16 cellular contexts compared by ENCODE assay signal in the genomic region with DNA sequence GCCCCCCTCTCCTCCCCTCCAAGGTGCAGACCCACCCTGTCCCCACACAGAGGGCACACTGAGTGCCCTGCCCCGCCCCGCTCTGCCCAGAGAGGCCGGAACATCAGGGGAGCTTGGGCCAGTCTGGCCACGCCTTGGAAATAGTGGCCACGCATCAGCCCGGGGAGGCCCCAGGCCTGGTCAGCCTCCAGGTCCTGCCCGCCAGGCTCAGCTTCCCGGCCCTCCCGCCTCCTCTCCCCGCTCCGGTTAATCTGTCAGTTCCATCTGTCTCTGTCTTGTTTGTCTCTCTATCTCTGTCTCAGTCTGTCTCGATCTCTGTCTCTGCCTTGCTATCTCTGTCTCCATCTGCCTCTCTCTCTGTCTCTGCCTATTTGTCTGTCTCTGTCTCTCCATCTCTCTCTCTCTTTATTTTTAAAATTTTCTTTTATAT. TPM values are rescaled to one million over a fixed set of nuclear protein-coding genes. Genes with fewer than 3 reads are reported as not detected.
DNase-seq lines count a peak whose midpoint lies in the region; ATAC-seq and TF ChIP-seq lines count a peak whose summit lies in the region.
"Had no signal": no experiment of that assay in that cellular context is flagged by ENCODE, and none has a peak within 500 bp of the region (broad histone marks: within the 10 kb centered on the region; RNA-seq: fewer than 3 reads in every experiment).

No MANE protein-coding gene starts in this region.

- peaks cover 22 to 27% of the 10 kb centered on the region in 2 donors for H3K4me1 ChIP-seq in neuronal stem cell (ENCODE audit: control insufficient read depth in 2 of 2, insufficient read depth in 1 of 2, low read depth in 1 of 2, low read length in 2 of 2)
- H3K4me1 ChIP-seq: HAP-1 had no signal

- H3K4me3 Mint-ChIP-seq in brain: no peak overlapping the region
- H3K4me3 Mint-ChIP-seq: IgD-negative memory B cell; stimulated activated naive CD8-positive, alpha-beta T cell treated with anti-CD3 and anti-CD28 coated beads, Interleukin-15, Interleukin-2, amounts not matched to agents 100 ng/mL and 50 ng/mL, for 24 hours had no signal

- H3K27me3 Mint-ChIP-seq in brain: peaks cover 4% of the 10 kb centered on the region
- H3K27me3 Mint-ChIP-seq: stimulated activated naive CD8-positive, alpha-beta T cell treated with anti-CD3 and anti-CD28 coated beads, Interleukin-15, Interleukin-2, amounts not matched to agents 100 ng/mL and 50 ng/mL, for 24 hours had no signal

- H3K9me3 ChIP-seq in neuronal stem cell (replicated peaks in 1 of 2; ENCODE audit: control insufficient read depth in 2 of 2, insufficient read depth in 1 of 2, low read depth in 1 of 2, low read length in 2 of 2): no peaks in the 10 kb centered on the region
- H3K9me3 ChIP-seq: HAP-1 had no signal

- peak overlapping the region; percentile 19 to 93 (median 69) for H3K27ac Mint-ChIP-seq in brain
- H3K27ac Mint-ChIP-seq: IgD-negative memory B cell; stimulated activated naive CD8-positive, alpha-beta T cell treated with anti-CD3 and anti-CD28 coated beads, Interleukin-15, Interleukin-2, amounts not matched to agents 100 ng/mL and 50 ng/mL, for 24 hours had no signal

- no CpG with 5 or more reads among the region's 12 CpGs for WGBS in neuronal stem cell (ENCODE audit: extremely low coverage in 2 of 2, insufficient read length in 2 of 2, insufficient replicate concordance in 1 of 2), 2 donors

- ATAC-seq in HG03520 (IDR thresholded peaks at IDR 0.05; ENCODE audit: unreplicated experiment): no peak
- ATAC-seq in HG02588 (IDR thresholded peaks at IDR 0.05; ENCODE audit: unreplicated experiment): no peak

- H3K4me3 ChIP-seq in neuronal stem cell (ENCODE audit: low read length in 2 of 2): no peak overlapping the region
- H3K4me3 ChIP-seq: HAP-1, SK-N-MC had no signal

- peak overlapping the region; percentile 65 for H3K18ac ChIP-seq in neuronal stem cell (ENCODE audit: low read length)

- H3K9ac ChIP-seq in neuronal stem cell (ENCODE audit: low read depth, low read length, poor library complexity): peak overlapping the region; percentile 34

- H3K9me3 Mint-ChIP-seq in brain: peaks cover 0 to 4% (median 0%) of the 10 kb centered on the region in 5 experiments
- H3K9me3 Mint-ChIP-seq: stimulated activated naive CD8-positive, alpha-beta T cell treated with anti-CD3 and anti-CD28 coated beads, Interleukin-15, Interleukin-2, amounts not matched to agents 100 ng/mL and 50 ng/mL, for 24 hours had no signal

- no peaks in the 10 kb centered on the region for H3K36me3 Mint-ChIP-seq in brain

- peak overlapping the region; percentile 90 for H3K23ac ChIP-seq in neuronal stem cell (ENCODE audit: low read depth, low read length, poor library complexity)

- H3K27ac ChIP-seq in neuronal stem cell (replicated peaks; ENCODE audit: low read length): no peak overlapping the region
- H3K27ac ChIP-seq: SK-N-MC had no signal

- H3K4me1 Mint-ChIP-seq in brain: peaks cover 38% of the 10 kb centered on the region
- H3K4me1 Mint-ChIP-seq: IgD-negative memory B cell had no signal

- no peaks in the 10 kb centered on the region for H3K27me3 ChIP-seq in neuronal stem cell (ENCODE audit: control insufficient read depth in 3 of 3, insufficient read depth in 3 of 3, low read depth in 1 of 3, low read length in 3 of 3)

- H2BK120ac ChIP-seq in neuronal stem cell (ENCODE audit: low read depth, low read length): no peak overlapping the region

- H3K36me3 ChIP-seq in neuronal stem cell (replicated peaks in 1 of 2; ENCODE audit: control insufficient read depth in 2 of 2, insufficient read depth in 2 of 2, low read length in 2 of 2): no peaks in the 10 kb centered on the region
- H3K36me3 ChIP-seq: HAP-1 had no signal

- peak overlapping the region; percentile 88 for H2BK15ac ChIP-seq in neuronal stem cell (ENCODE audit: low read length)

- H3K4me2 ChIP-seq in neuronal stem cell (ENCODE audit: insufficient read depth, low read length, poor library complexity, severe bottlenecking): no peak overlapping the region

- no peak overlapping the region for H3K14ac ChIP-seq in neuronal stem cell (ENCODE audit: low read length)

- no peak overlapping the region for H2BK12ac ChIP-seq in neuronal stem cell (ENCODE audit: low read length)

- no peak overlapping the region for H2AFZ ChIP-seq in neuronal stem cell (ENCODE audit: low read length)

- TF ChIP-seq CTCF in brain (conservative IDR thresholded peaks at IDR 0.05): no peak

- H4K91ac ChIP-seq in neuronal stem cell (ENCODE audit: low read depth, low read length, poor library complexity): no peak overlapping the region

- H4K8ac ChIP-seq in neuronal stem cell (ENCODE audit: low read depth, low read length): no peak overlapping the region

- peak; percentile 62 for DNase-seq in AG08395 (ENCODE audit: low spot score)
- peak; percentile 77 for DNase-seq in NCI-H82 treated with DMSO at 0.1 percent for 48 hours (lab: John Stamatoyannopoulos, UW; ENCODE audit: unreplicated experiment)
- DNase-seq in neuronal stem cell (ENCODE audit: low spot score): no peak
- DNase-seq in hepatic stellate cell (ENCODE audit: low spot score): no peak
- DNase-seq in NCI-H1105 (lab: John Stamatoyannopoulos, UW): no peak
- DNase-seq: activated CD8-positive, alpha-beta memory T cell treated with anti-CD3 and anti-CD28 coated beads for 24 hours; AML-193; DMS153; NCI-H1092 had no signal

- no peaks in the 10 kb centered on the region for H3K79me1 ChIP-seq in neuronal stem cell (ENCODE audit: low read depth, low read length)

- H2BK5ac ChIP-seq in neuronal stem cell (ENCODE audit: low read length): no peak overlapping the region

- H3K4ac ChIP-seq in neuronal stem cell (ENCODE audit: low read length): no peak overlapping the region

- H2AK5ac ChIP-seq in neuronal stem cell (ENCODE audit: low read depth, low read length): peak overlapping the region; percentile 79

RNA-seq across cellular contexts. Expression of gene TNRC18, which starts 28.9 kb away (rescaled TPM):
- 36.8 TPM for polyA plus RNA-seq in brain (ENCODE audit: insufficient read depth, low read depth, low replicate concordance)
- polyA plus RNA-seq in neuronal stem cell (2013, experiment 1 of 2): 33.6 TPM
- 37.1 TPM for polyA plus RNA-seq in neuronal stem cell (2013, experiment 2 of 2)

Comparison
In these comparisons a context has a peak if more than half of its experiments do, and no peak if none do; other contexts are left out.
1. DNase-seq: peak in AG08395 (single experiment) and NCI-H82 treated with DMSO at 0.1 percent for 48 hours (single experiment); none in neuronal stem cell (single experiment), hepatic stellate cell (single experiment) and NCI-H1105 (single experiment).